ENCODE assay signal across 33 cellular contexts in the genomic region with DNA sequence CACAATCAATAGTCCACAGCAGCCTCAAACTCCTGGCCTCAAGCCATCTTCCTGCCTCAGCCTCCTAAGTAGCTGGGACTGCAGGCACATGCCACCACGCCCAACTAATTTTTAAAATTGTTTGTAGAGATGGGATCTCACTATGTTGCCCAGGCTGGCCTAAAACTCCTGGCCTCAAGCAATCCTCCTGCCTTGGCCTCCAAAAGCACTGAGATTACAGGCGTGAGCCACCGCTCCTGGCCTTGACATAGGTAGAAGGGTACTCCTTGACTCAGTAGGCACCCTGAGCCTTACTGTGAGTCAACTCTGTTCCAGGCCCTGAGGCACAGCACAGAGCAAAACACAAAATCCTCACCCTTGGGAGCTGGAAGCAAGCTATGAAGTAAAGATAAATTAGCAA. TPM values are rescaled to one million over a fixed set of nuclear protein-coding genes. Genes with fewer than 3 reads are reported as not detected.
"Had no signal": no experiment of that assay in that cellular context is flagged by ENCODE, and none has a peak within 500 bp of the region (broad histone marks: within the 10 kb centered on the region; RNA-seq: fewer than 3 reads in every experiment).

No MANE protein-coding gene starts in this region.

- H3K9me3 Mint-ChIP-seq: activated CD4-positive, alpha-beta memory T cell treated with anti-CD3 and anti-CD28 coated beads, Interleukin-2, amount 10 ng/mL, durations not matched to agents 7 days and 5 days; activated naive CD4-positive, alpha-beta T cell treated with anti-CD3 and anti-CD28 coated beads for 36 hours; activated naive CD8-positive, alpha-beta T cell treated with anti-CD3 and anti-CD28 coated beads, Interleukin-2, amount 10 ng/mL, durations not matched to agents 7 days and 5 days; T-cell had no signal

- H3K4me2 ChIP-seq: KMS-11 had no signal

- H3K9ac ChIP-seq: KMS-11 had no signal

- H3K4me3 Mint-ChIP-seq: activated CD4-positive, alpha-beta memory T cell treated with anti-CD3 and anti-CD28 coated beads, Interleukin-2, amount 10 ng/mL, durations not matched to agents 7 days and 5 days; activated CD4-positive, alpha-beta T cell treated with anti-CD3 and anti-CD28 coated beads for 36 hours; activated naive CD4-positive, alpha-beta T cell treated with anti-CD3 and anti-CD28 coated beads for 36 hours; activated naive CD8-positive, alpha-beta T cell treated with anti-CD3 and anti-CD28 coated beads, Interleukin-2, amount 10 ng/mL, durations not matched to agents 7 days and 5 days; T-cell had no signal

- H3K27me3 Mint-ChIP-seq: activated CD4-positive, alpha-beta memory T cell treated with anti-CD3 and anti-CD28 coated beads, Interleukin-2, amount 10 ng/mL, durations not matched to agents 7 days and 5 days; activated CD4-positive, alpha-beta T cell treated with anti-CD3 and anti-CD28 coated beads for 36 hours; activated naive CD8-positive, alpha-beta T cell treated with anti-CD3 and anti-CD28 coated beads, Interleukin-2, amount 10 ng/mL, durations not matched to agents 7 days and 5 days; T-cell had no signal

- DNase-seq: activated CD4-positive, alpha-beta memory T cell treated with anti-CD3 and anti-CD28 coated beads, Interleukin-2, amount 10 ng/mL, durations not matched to agents 7 days and 5 days; activated CD4-positive, alpha-beta T cell treated with anti-CD3 and anti-CD28 coated beads for 36 hours; activated CD4-positive, alpha-beta T cell treated with anti-CD3 and anti-CD28 coated beads, Interleukin-2, amount 50 U/mL, for 1 hour; activated CD4-positive, CD25-positive, alpha-beta regulatory T cell; activated CD8-positive, alpha-beta memory T cell treated with anti-CD3 and anti-CD28 coated beads, Interleukin-2, amount 50 U/mL, for 48 hours; activated effector memory CD4-positive, alpha-beta T cell treated with anti-CD3 and anti-CD28 coated beads, Interleukin-2, amount 50 U/mL, for 16 hours; activated naive CD4-positive, alpha-beta T cell treated with anti-CD3 and anti-CD28 coated beads for 36 hours; activated naive CD8-positive, alpha-beta T cell treated with anti-CD3 and anti-CD28 coated beads, Interleukin-2, amount 10 ng/mL, durations not matched to agents 7 days and 5 days; activated T-cell treated with anti-CD3 and anti-CD28 coated beads, Interleukin-2, amount 50 U/mL, for 1 hour; aorta; body of pancreas; central memory CD4-positive, alpha-beta T cell; MG63; MV-4-11; NCI-H1092 treated with DMSO at 0.1 percent for 48 hours; NCI-H1417 treated with DMSO at 0.1 percent for 48 hours; NCI-H1694; NCI-H2029; NCI-H2107; NCI-H2171 treated with DMSO at 0.1 percent for 48 hours; NCI-H226; NCI-H510A; NCI-H526 treated with DMSO at 0.1 percent for 48 hours; NCI-H82; T-cell; T-helper 2 cell; T1000 had no signal

- H3K27me3 ChIP-seq: body of pancreas, MG63 had no signal

- H3K27ac ChIP-seq: body of pancreas, KMS-11, SK-N-MC had no signal

- H3K9me3 ChIP-seq: body of pancreas, MG63 had no signal

- H3K27ac Mint-ChIP-seq: activated CD4-positive, alpha-beta memory T cell treated with anti-CD3 and anti-CD28 coated beads, Interleukin-2, amount 10 ng/mL, durations not matched to agents 7 days and 5 days; activated CD4-positive, alpha-beta T cell treated with anti-CD3 and anti-CD28 coated beads for 36 hours; activated naive CD4-positive, alpha-beta T cell treated with anti-CD3 and anti-CD28 coated beads for 36 hours; activated naive CD8-positive, alpha-beta T cell treated with anti-CD3 and anti-CD28 coated beads, Interleukin-2, amount 10 ng/mL, durations not matched to agents 7 days and 5 days; T-cell had no signal

- H3K4me3 ChIP-seq: body of pancreas, MG63, SK-N-MC had no signal

RNA-seq across cellular contexts. Expression of gene GNG14, which starts 28.1 kb away (rescaled TPM):
- total RNA-seq: activated CD4-positive, alpha-beta memory T cell treated with anti-CD3 and anti-CD28 coated beads, Interleukin-2, amount 10 ng/mL, durations not matched to agents 7 days and 5 days; activated CD4-positive, alpha-beta T cell treated with anti-CD3 and anti-CD28 coated beads for 36 hours; activated naive CD4-positive, alpha-beta T cell treated with anti-CD3 and anti-CD28 coated beads for 36 hours; activated naive CD8-positive, alpha-beta T cell treated with anti-CD3 and anti-CD28 coated beads, Interleukin-2, amount 10 ng/mL, durations not matched to agents 7 days and 5 days; aorta; body of pancreas; bronchial epithelial cell; chondrocyte; Right ventricle myocardium inferior; RPMI7951; T-cell had no signal
- polyA plus RNA-seq: aorta had no signal
